ENCODE assay signal across 1 cellular context in the genomic region with DNA sequence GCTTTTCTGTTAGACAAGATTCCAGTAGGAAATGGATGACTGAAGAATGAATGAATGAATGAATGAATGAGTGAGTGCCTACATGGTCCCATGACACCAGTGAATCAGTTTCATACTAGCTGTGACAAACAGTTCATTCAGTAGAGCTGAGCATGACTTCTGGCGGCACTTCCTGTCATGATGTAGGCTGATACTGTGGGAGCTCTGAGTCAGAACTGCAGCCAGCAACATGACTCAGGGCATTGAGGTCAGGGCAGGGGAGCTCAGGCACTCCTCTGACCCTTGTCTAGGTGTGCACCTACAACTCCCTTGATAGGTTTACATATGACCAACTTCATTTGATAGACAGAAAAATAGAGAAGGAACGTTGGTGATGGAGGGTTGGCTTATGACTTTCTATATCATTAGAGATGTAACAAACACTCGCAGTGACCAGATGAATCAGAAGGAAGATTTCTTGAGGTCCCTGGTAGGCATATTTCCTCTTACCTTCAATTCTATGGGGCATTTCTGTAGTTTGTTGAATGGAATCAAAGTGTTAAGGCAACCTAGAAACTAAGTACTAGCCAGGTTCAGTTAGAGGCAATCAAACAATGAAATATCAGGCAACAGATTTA.
TF ChIP-seq lines count a peak whose summit lies in the region.

No MANE protein-coding gene starts in this region.

TF ChIP-seq in GM12878, 131 proteins besides CTCF, POLR2A, EP300 and RAD21 (continued from another document):
- no peak for TF ChIP-seq NFXL1 (IDR thresholded peaks at IDR 0.05; ENCODE audit: borderline replicate concordance)
- peak in 1 of 2 experiments; percentile 72; a peak in 1 of 4 replicates for TF ChIP-seq ETV6 (conservative IDR thresholded peaks at IDR 0.05 in 1 of 2, IDR thresholded peaks at IDR 0.05 in 1 of 2; ENCODE audit: borderline replicate concordance in 1 of 2, low read depth in 1 of 2)
- TF ChIP-seq, protein P1, sequence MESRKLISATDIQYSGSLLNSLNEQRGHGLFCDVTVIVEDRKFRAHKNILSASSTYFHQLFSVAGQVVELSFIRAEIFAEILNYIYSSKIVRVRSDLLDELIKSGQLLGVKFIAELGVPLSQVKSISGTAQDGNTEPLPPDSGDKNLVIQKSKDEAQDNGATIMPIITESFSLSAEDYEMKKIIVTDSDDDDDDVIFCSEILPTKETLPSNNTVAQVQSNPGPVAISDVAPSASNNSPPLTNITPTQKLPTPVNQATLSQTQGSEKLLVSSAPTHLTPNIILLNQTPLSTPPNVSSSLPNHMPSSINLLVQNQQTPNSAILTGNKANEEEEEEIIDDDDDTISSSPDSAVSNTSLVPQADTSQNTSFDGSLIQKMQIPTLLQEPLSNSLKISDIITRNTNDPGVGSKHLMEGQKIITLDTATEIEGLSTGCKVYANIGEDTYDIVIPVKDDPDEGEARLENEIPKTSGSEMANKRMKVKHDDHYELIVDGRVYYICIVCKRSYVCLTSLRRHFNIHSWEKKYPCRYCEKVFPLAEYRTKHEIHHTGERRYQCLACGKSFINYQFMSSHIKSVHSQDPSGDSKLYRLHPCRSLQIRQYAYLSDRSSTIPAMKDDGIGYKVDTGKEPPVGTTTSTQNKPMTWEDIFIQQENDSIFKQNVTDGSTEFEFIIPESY (IDR thresholded peaks at IDR 0.05) = no peak
- TF ChIP-seq SMAD5 (IDR thresholded peaks at IDR 0.05; ENCODE audit: low read depth) = no peak
- TF ChIP-seq SREBF1 (IDR thresholded peaks at IDR 0.05; ENCODE audit: low read length) = no peak
- TF ChIP-seq FOXK2 (IDR thresholded peaks at IDR 0.05) = peak; percentile 46; the same call in 1 of the 2 replicates
- TF ChIP-seq PKNOX1 (IDR thresholded peaks at IDR 0.05) = peak; percentile 81
- TF ChIP-seq, protein P2, sequence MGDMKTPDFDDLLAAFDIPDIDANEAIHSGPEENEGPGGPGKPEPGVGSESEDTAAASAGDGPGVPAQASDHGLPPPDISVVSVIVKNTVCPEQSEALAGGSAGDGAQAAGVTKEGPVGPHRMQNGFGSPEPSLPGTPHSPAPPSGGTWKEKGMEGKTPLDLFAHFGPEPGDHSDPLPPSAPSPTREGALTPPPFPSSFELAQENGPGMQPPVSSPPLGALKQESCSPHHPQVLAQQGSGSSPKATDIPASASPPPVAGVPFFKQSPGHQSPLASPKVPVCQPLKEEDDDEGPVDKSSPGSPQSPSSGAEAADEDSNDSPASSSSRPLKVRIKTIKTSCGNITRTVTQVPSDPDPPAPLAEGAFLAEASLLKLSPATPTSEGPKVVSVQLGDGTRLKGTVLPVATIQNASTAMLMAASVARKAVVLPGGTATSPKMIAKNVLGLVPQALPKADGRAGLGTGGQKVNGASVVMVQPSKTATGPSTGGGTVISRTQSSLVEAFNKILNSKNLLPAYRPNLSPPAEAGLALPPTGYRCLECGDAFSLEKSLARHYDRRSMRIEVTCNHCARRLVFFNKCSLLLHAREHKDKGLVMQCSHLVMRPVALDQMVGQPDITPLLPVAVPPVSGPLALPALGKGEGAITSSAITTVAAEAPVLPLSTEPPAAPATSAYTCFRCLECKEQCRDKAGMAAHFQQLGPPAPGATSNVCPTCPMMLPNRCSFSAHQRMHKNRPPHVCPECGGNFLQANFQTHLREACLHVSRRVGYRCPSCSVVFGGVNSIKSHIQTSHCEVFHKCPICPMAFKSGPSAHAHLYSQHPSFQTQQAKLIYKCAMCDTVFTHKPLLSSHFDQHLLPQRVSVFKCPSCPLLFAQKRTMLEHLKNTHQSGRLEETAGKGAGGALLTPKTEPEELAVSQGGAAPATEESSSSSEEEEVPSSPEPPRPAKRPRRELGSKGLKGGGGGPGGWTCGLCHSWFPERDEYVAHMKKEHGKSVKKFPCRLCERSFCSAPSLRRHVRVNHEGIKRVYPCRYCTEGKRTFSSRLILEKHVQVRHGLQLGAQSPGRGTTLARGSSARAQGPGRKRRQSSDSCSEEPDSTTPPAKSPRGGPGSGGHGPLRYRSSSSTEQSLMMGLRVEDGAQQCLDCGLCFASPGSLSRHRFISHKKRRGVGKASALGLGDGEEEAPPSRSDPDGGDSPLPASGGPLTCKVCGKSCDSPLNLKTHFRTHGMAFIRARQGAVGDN (IDR thresholded peaks at IDR 0.05) = peak; percentile 63; the same call in 1 of the 2 replicates
- no peak for TF ChIP-seq CHD4 (IDR thresholded peaks at IDR 0.05)
- TF ChIP-seq CBFB (IDR thresholded peaks at IDR 0.05; ENCODE audit: low read depth) = no peak
- no peak; the same call in 1 of the 2 replicates for TF ChIP-seq BMI1 (IDR thresholded peaks at IDR 0.05; ENCODE audit: borderline replicate concordance)
- TF ChIP-seq DPF2 (IDR thresholded peaks at IDR 0.05) = peak; percentile 95
- TF ChIP-seq TAF1 (IDR thresholded peaks at IDR 0.05; ENCODE audit: borderline replicate concordance, low read depth, low read length) = no peak
- TF ChIP-seq HDAC6 (IDR thresholded peaks at IDR 0.05; ENCODE audit: unreplicated experiment) = no peak
- TF ChIP-seq RCOR1 (conservative IDR thresholded peaks at IDR 0.05; ENCODE audit: low read depth, low read length) = no peak
- TF ChIP-seq NRF1 (conservative IDR thresholded peaks at IDR 0.05; ENCODE audit: low read depth, low read length) = no peak
